1 cellular context compared by ENCODE assay signal in genomic region chr16:47928008-47928407, GRCh38.
TF ChIP-seq lines count a peak whose summit lies in the region.

No MANE protein-coding gene starts in this region.

TF ChIP-seq in HepG2, 621 proteins besides CTCF, POLR2A, EP300 and RAD21 (continued from another document):
- TF ChIP-seq, protein P1, sequence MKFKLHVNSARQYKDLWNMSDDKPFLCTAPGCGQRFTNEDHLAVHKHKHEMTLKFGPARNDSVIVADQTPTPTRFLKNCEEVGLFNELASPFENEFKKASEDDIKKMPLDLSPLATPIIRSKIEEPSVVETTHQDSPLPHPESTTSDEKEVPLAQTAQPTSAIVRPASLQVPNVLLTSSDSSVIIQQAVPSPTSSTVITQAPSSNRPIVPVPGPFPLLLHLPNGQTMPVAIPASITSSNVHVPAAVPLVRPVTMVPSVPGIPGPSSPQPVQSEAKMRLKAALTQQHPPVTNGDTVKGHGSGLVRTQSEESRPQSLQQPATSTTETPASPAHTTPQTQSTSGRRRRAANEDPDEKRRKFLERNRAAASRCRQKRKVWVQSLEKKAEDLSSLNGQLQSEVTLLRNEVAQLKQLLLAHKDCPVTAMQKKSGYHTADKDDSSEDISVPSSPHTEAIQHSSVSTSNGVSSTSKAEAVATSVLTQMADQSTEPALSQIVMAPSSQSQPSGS (CRISPR knock-in tag; IDR thresholded peaks at IDR 0.05), result no peak
- TF ChIP-seq MAFF (IDR thresholded peaks at IDR 0.05; ENCODE audit: low read depth, low read length) (peak; percentile 79), ZNF619 (CRISPR knock-in tag; IDR thresholded peaks at IDR 0.05) (no peak), CAMTA2 (CRISPR knock-in tag; IDR thresholded peaks at IDR 0.05; ENCODE audit: borderline replicate concordance) (no peak), SMAD9 (CRISPR knock-in tag; IDR thresholded peaks at IDR 0.05) (no peak), NFKB2 (CRISPR knock-in tag; IDR thresholded peaks at IDR 0.05; ENCODE audit: borderline replicate concordance) (no peak), JDP2 (CRISPR knock-in tag; IDR thresholded peaks at IDR 0.05; ENCODE audit: borderline replicate concordance) (no peak)
- TF ChIP-seq, protein P2, sequence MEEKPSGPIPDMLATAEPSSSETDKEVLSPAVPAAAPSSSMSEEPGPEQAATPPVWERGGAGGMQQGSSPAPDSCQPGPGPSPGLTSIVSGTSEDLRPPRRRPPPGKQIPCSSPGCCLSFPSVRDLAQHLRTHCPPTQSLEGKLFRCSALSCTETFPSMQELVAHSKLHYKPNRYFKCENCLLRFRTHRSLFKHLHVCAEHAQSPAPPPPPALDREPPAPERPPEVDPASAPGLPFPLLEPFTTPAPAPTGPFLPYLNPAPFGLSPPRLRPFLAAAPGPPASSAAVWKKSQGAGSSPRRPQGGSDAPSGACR (CRISPR knock-in tag; IDR thresholded peaks at IDR 0.05), result no peak
